9 cellular contexts compared by ENCODE assay signal in the genomic region with DNA sequence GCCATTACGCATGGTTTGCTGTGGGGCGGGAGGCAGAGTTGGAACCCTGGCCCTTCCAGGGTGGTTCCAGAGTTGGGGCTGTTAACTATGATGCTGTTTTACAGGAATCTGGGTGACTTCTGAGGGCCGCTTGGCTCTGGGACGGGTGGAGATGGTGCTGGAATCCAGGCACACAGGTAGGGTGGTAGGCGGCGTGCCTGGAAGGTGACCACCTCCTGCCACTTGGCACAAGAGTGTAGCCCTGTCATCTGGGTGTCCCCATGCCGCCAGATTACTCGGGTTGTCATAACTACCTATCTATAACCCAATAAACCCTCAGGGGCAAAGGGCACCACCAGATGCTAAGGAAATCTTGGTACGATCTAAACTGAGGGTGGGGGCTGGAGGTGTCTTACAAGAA. TPM values are rescaled to one million over a fixed set of nuclear protein-coding genes. Genes with fewer than 3 reads are reported as not detected.
DNase-seq lines count a peak whose midpoint lies in the region; ATAC-seq, FAIRE-seq and TF ChIP-seq lines count a peak whose summit lies in the region.
"Had no signal": no experiment of that assay in that cellular context is flagged by ENCODE, and none has a peak within 500 bp of the region (broad histone marks: within the 10 kb centered on the region; RNA-seq: fewer than 3 reads in every experiment).

No MANE protein-coding gene starts in this region.

- ATAC-seq in right cardiac atrium, result no peak

- H3K4me1 Mint-ChIP-seq in activated naive CD4-positive, alpha-beta T cell treated with anti-CD3 and anti-CD28 coated beads, Interleukin-2, amount 10 ng/mL, durations not matched to agents 7 days and 5 days, result peaks cover 46% of the 10 kb centered on the region
- H3K4me1 Mint-ChIP-seq in activated naive CD8-positive, alpha-beta T cell (ENCODE audit: low read depth), result peaks cover 41% of the 10 kb centered on the region

- intact Hi-C loops in kidney (cut with DNase I) (no loop called here), right cardiac atrium (cut with DNase I) (no loop called here)

- no peaks in the 10 kb centered on the region for H3K9me3 Mint-ChIP-seq in activated naive CD4-positive, alpha-beta T cell treated with anti-CD3 and anti-CD28 coated beads, Interleukin-2, amount 10 ng/mL, durations not matched to agents 7 days and 5 days
- no peaks in the 10 kb centered on the region for H3K9me3 Mint-ChIP-seq in activated naive CD8-positive, alpha-beta T cell (ENCODE audit: low read depth)

- no peak overlapping the region for H3K27ac Mint-ChIP-seq in activated naive CD4-positive, alpha-beta T cell treated with anti-CD3 and anti-CD28 coated beads, Interleukin-2, amount 10 ng/mL, durations not matched to agents 7 days and 5 days
- peak overlapping the region; percentile 83 for H3K27ac Mint-ChIP-seq in activated naive CD8-positive, alpha-beta T cell

- H3K9me3 ChIP-seq in kidney (ENCODE audit: control insufficient read depth in 1 of 2, low read length in 2 of 2) (no peaks in the 10 kb centered on the region), suprapubic skin (no peaks in the 10 kb centered on the region), right cardiac atrium (ENCODE audit: control insufficient read depth, low read length) (no peaks in the 10 kb centered on the region)
- H3K9me3 ChIP-seq: testis had no signal

- H3K36me3 Mint-ChIP-seq in activated naive CD4-positive, alpha-beta T cell treated with anti-CD3 and anti-CD28 coated beads, Interleukin-2, amount 10 ng/mL, durations not matched to agents 7 days and 5 days, result peaks cover 24% of the 10 kb centered on the region
- H3K36me3 Mint-ChIP-seq in activated naive CD8-positive, alpha-beta T cell, result no peaks in the 10 kb centered on the region

- WGBS in suprapubic skin, result 80% methylated on average over 9 of the region's 9 CpGs
- 91% methylated on average over 9 of the region's 9 CpGs for WGBS in right cardiac atrium

- TF ChIP-seq POLR2A in suprapubic skin (IDR thresholded peaks at IDR 0.05), result no peak

- DNase-seq in activated naive CD4-positive, alpha-beta T cell treated with anti-CD3 and anti-CD28 coated beads, Interleukin-2, amount 10 ng/mL, durations not matched to agents 7 days and 5 days, result no peak
- no peak for DNase-seq in activated naive CD4-positive, alpha-beta T cell treated with Interleukin-2 at 50 U/mL for 16 hours
- DNase-seq in kidney, result peak; percentile 61
- DNase-seq in suprapubic skin (ENCODE audit: low spot score in 2 of 2), result peak in 1 of 2 donors; percentile 68
- no peak for DNase-seq in NCI-H2227 treated with DMSO at 0.1 percent for 48 hours (lab: John Stamatoyannopoulos, UW)
- DNase-seq in putamen (ENCODE audit: low spot score), result no peak
- DNase-seq in right cardiac atrium, result no peak
- DNase-seq: testis had no signal

- peak overlapping the region; percentile 88 for H3K4me3 Mint-ChIP-seq in activated naive CD4-positive, alpha-beta T cell treated with anti-CD3 and anti-CD28 coated beads, Interleukin-2, amount 10 ng/mL, durations not matched to agents 7 days and 5 days
- H3K4me3 Mint-ChIP-seq in activated naive CD8-positive, alpha-beta T cell, result peak overlapping the region; percentile 90

- peaks cover 5% of the 10 kb centered on the region for H3K27me3 Mint-ChIP-seq in activated naive CD4-positive, alpha-beta T cell treated with anti-CD3 and anti-CD28 coated beads, Interleukin-2, amount 10 ng/mL, durations not matched to agents 7 days and 5 days
- H3K27me3 Mint-ChIP-seq in activated naive CD8-positive, alpha-beta T cell, result no peaks in the 10 kb centered on the region

- CTCF ChIA-PET in activated naive CD4-positive, alpha-beta T cell treated with anti-CD3 and anti-CD28 coated beads, Interleukin-2, amount 10 ng/mL, durations not matched to agents 7 days and 5 days (lab: Charles Lee), result no interaction called here

- TF ChIP-seq EP300 in suprapubic skin (IDR thresholded peaks at IDR 0.05), result no peak

- H3K27me3 ChIP-seq in suprapubic skin (no peaks in the 10 kb centered on the region), right cardiac atrium (ENCODE audit: control insufficient read depth, insufficient read depth) (no peaks in the 10 kb centered on the region)
- H3K27me3 ChIP-seq: testis had no signal

- H3K27ac ChIP-seq in kidney (ENCODE audit: low read depth in 2 of 2, low read length in 2 of 2) (no peak overlapping the region), suprapubic skin (no peak overlapping the region), right cardiac atrium (ENCODE audit: low read length) (no peak overlapping the region)

- no peaks in the 10 kb centered on the region for H3K36me3 ChIP-seq in kidney (ENCODE audit: control insufficient read depth in 1 of 2, insufficient read depth in 2 of 2, low read length in 2 of 2)
- peaks cover 6% of the 10 kb centered on the region for H3K36me3 ChIP-seq in suprapubic skin

- H3K9ac ChIP-seq in kidney (ENCODE audit: low read length in 2 of 2), result no peak overlapping the region

- FAIRE-seq in kidney (lab: Jason Lieb, UNC), result no peak

- H3K4me3 ChIP-seq in kidney (ENCODE audit: low read length in 2 of 2) (peak overlapping the region; percentile 70 to 90), suprapubic skin (peak overlapping the region; percentile 86), right cardiac atrium (ENCODE audit: low read length) (no peak overlapping the region)

- no peak for TF ChIP-seq CTCF in kidney (IDR thresholded peaks at IDR 0.05; ENCODE audit: borderline replicate concordance, extremely low read depth, insufficient read depth)
- no peak for TF ChIP-seq CTCF in suprapubic skin (IDR thresholded peaks at IDR 0.05)

- peaks cover 5 to 6% of the 10 kb centered on the region in 2 donors for H3K4me1 ChIP-seq in kidney (ENCODE audit: control insufficient read depth in 1 of 2, insufficient read depth in 1 of 2, low read depth in 1 of 2, low read length in 2 of 2)
- peaks cover 42% of the 10 kb centered on the region for H3K4me1 ChIP-seq in suprapubic skin
- H3K4me1 ChIP-seq in right cardiac atrium (ENCODE audit: control insufficient read depth, insufficient read depth, low read length), result peaks cover 5% of the 10 kb centered on the region

RNA-seq across cellular contexts. Expression of gene CARS1, which starts 1.3 kb away (rescaled TPM):
- total RNA-seq in kidney, result 49.5 TPM
- 26.5 TPM for polyA plus RNA-seq in kidney (ENCODE audit: insufficient read depth, low read depth, low replicate concordance)
- total RNA-seq in suprapubic skin, result 10 to 100 TPM; 38.1 to 66.5 (median 40.9) TPM
- total RNA-seq in right cardiac atrium, result 10 to 100 TPM; 14.4 to 18.8 (median 16.5) TPM
- 10.8 TPM for polyA plus RNA-seq in right cardiac atrium
